In the genomic region with DNA sequence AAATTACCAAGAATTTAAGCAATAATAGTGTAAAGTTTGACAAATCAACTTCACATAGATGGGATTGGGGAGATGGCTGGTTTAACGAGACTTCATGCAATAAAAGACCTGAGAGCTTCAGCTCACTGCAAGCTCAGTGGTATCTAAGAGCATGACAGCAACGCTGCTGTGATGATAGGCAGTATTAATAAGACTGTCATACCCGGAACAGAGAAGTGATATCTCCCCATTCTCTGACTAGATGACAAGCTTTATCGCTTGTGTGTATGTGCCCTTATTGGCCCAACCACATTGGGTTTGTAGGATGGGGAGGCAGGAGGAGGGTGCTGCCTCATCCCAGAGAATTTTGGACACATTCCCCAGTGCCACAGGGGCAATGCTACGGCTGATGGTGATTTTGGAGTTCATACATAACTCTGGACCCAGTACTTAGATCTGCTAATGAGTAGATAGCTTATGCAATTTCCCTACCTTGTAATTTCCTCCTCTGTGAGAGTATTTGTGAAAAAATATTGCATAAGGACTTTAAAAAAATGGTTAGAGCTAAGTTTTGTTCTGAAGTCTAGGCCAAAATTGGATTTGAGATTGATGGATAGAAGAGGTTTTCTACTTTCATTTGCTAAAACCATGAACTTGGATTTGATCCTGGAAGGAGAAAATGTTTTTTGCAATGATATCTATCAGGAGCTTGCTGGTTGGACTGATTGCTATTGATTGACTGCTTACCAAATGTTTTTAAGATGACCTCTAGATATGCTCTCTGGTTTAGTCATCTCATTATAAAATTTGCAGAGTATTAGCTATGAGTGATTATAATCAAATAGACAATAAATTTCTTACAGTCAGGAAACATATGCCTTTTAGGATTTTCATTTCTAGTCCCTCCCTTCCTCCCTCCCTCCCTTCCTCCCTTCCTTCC, we compare ENCODE assay signal across 13 cellular contexts. TPM values are rescaled to one million over a fixed set of nuclear protein-coding genes. Genes with fewer than 3 reads are reported as not detected.
DNase-seq lines count a peak whose midpoint lies in the region; ATAC-seq, FAIRE-seq and TF ChIP-seq lines count a peak whose summit lies in the region.
"Had no signal": no experiment of that assay in that cellular context is flagged by ENCODE, and none has a peak within 500 bp of the region (broad histone marks: within the 10 kb centered on the region; RNA-seq: fewer than 3 reads in every experiment).

No MANE protein-coding gene starts in this region.

- TF ChIP-seq POLR2A in NB4 (IDR thresholded peaks at IDR 0.05; ENCODE audit: extremely low read depth, insufficient read length) = no peak

- H3K27ac ChIP-seq in angular gyrus (ENCODE audit: low read depth, low read length) (peak overlapping the region; percentile 65), temporal lobe (ENCODE audit: low read depth, low read length) (peak overlapping the region; percentile 74)

- H3K4me3 ChIP-seq in NB4 (ENCODE audit: low read depth, low read length) = no peak overlapping the region

- no peak for TF ChIP-seq CTCF in NB4 (IDR thresholded peaks at IDR 0.05; ENCODE audit: low read depth, low read length)

- FAIRE-seq in RCC 7860 (lab: Jason Lieb, UNC) = no peak

- peak; percentile 6 for ATAC-seq in left lobe of liver
- no peak for ATAC-seq in HG03342 (IDR thresholded peaks at IDR 0.05; ENCODE audit: unreplicated experiment)

- DNase-seq in NB4 (ENCODE audit: low read depth) (peak; percentile 46), left lobe of liver (ENCODE audit: low spot score) (no peak), RCC 7860 (ENCODE audit: low spot score) (no peak), NCI-H345 (lab: John Stamatoyannopoulos, UW) (no peak)
- DNase-seq: activated CD4-positive, CD25-positive, alpha-beta regulatory T cell treated with anti-CD3 and anti-CD28 coated beads, Interleukin-2, amount 50 U/mL, for 72 hours; central memory CD4-positive, alpha-beta T cell had no signal

RNA-seq across cellular contexts. Expression of a gene that starts 14.0 kb away (rescaled TPM):
- total RNA-seq in left lobe of liver = not detected
- not detected for total RNA-seq in temporal lobe
- total RNA-seq: activated T-cell treated with anti-CD3 and anti-CD28 coated beads, Interleukin-2, amount 50 U/mL, for 72 hours; epithelial cell of proximal tubule; mesothelial cell of epicardium; progenitor cell of endocrine pancreas had no signal

RNA-seq across cellular contexts. Expression of a gene that starts 18.8 kb away (rescaled TPM):
- total RNA-seq in left lobe of liver (15.2 TPM), temporal lobe (3.9 TPM)
